Comparison of ENCODE assay signal across 1 cellular context in the genomic region with DNA sequence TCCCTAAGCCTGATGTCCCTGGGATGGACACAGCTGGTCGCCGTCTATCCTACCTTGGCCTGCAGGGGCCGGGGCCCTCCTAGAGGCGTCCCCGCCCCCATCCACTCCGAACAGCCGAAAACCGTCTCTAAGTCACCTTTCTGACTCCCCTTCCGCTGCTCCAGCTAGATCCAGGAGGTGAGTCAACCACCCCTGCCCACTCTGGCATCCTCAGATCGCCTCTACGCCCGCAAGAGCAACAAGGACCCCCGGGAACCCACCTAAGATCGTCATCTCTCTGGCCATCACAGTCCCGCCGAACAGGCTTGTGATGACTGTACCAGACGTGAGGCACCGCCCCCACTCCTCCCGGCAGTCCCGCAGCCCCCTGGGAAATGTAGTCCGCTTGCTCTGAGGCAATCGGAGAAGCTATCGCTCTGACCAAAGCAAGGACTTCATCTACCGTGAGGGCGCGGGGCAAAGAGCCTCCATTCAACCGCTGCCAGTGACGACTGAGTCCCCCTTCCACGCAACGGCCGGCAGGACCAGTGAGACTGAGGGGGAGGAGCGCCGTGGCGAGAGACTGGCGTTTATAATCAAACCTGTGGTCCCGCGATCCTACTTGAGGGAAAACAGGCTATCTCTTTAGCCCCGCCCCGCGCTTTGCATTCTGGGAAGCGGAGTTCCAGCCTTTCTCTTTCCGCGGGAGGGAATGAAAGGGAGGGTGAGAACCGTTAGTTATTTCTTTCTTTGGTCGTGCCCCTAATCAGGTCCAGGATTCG.
TF ChIP-seq lines count a peak whose summit lies in the region.

A gene with protein sequence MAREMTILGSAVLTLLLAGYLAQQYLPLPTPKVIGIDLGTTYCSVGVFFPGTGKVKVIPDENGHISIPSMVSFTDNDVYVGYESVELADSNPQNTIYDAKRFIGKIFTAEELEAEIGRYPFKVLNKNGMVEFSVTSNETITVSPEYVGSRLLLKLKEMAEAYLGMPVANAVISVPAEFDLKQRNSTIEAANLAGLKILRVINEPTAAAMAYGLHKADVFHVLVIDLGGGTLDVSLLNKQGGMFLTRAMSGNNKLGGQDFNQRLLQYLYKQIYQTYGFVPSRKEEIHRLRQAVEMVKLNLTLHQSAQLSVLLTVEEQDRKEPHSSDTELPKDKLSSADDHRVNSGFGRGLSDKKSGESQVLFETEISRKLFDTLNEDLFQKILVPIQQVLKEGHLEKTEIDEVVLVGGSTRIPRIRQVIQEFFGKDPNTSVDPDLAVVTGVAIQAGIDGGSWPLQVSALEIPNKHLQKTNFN (minus strand): TSS at position 312 of the 761 bp plus-strand sequence. CDS start 27 bp downstream, at position 285.

TF ChIP-seq in HepG2, 621 proteins besides CTCF, POLR2A, EP300 and RAD21 (continued from another document):
- TF ChIP-seq SNAPC4 (CRISPR knock-in tag; IDR thresholded peaks at IDR 0.05) (no peak), ZBTB38 (CRISPR knock-in tag; IDR thresholded peaks at IDR 0.05) (no peak), ZFP91 (CRISPR knock-in tag; IDR thresholded peaks at IDR 0.05; ENCODE audit: borderline replicate concordance) (peak; percentile 58; the same call in 1 of the 2 replicates), HNF4G (IDR thresholded peaks at IDR 0.05; ENCODE audit: borderline replicate concordance, low read depth, low read length) (no peak), HNF4G (CRISPR knock-in tag; IDR thresholded peaks at IDR 0.05; ENCODE audit: borderline replicate concordance, low read depth) (no peak), EHMT2 (IDR thresholded peaks at IDR 0.05; ENCODE audit: borderline replicate concordance, low read depth, low read length) (no peak), SNAI1 (CRISPR knock-in tag; IDR thresholded peaks at IDR 0.05; ENCODE audit: borderline replicate concordance) (no peak), HNF1B (CRISPR knock-in tag; IDR thresholded peaks at IDR 0.05) (0 out of 2 replicates have a peak, but pooled peaks have one; percentile 16), ZNF33A (CRISPR knock-in tag; IDR thresholded peaks at IDR 0.05; ENCODE audit: borderline replicate concordance) (no peak), SATB2 (CRISPR knock-in tag; IDR thresholded peaks at IDR 0.05) (no peak)
- TF ChIP-seq, protein P1, sequence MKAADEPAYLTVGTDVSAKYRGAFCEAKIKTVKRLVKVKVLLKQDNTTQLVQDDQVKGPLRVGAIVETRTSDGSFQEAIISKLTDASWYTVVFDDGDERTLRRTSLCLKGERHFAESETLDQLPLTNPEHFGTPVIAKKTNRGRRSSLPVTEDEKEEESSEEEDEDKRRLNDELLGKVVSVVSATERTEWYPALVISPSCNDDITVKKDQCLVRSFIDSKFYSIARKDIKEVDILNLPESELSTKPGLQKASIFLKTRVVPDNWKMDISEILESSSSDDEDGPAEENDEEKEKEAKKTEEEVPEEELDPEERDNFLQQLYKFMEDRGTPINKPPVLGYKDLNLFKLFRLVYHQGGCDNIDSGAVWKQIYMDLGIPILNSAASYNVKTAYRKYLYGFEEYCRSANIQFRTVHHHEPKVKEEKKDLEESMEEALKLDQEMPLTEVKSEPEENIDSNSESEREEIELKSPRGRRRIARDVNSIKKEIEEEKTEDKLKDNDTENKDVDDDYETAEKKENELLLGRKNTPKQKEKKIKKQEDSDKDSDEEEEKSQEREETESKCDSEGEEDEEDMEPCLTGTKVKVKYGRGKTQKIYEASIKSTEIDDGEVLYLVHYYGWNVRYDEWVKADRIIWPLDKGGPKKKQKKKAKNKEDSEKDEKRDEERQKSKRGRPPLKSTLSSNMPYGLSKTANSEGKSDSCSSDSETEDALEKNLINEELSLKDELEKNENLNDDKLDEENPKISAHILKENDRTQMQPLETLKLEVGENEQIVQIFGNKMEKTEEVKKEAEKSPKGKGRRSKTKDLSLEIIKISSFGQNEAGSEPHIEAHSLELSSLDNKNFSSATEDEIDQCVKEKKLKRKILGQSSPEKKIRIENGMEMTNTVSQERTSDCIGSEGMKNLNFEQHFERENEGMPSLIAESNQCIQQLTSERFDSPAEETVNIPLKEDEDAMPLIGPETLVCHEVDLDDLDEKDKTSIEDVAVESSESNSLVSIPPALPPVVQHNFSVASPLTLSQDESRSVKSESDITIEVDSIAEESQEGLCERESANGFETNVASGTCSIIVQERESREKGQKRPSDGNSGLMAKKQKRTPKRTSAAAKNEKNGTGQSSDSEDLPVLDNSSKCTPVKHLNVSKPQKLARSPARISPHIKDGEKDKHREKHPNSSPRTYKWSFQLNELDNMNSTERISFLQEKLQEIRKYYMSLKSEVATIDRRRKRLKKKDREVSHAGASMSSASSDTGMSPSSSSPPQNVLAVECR (CRISPR knock-in tag; IDR thresholded peaks at IDR 0.05; ENCODE audit: borderline replicate concordance) = peak; percentile 78
